24 cellular contexts compared by ENCODE assay signal in the genomic region with DNA sequence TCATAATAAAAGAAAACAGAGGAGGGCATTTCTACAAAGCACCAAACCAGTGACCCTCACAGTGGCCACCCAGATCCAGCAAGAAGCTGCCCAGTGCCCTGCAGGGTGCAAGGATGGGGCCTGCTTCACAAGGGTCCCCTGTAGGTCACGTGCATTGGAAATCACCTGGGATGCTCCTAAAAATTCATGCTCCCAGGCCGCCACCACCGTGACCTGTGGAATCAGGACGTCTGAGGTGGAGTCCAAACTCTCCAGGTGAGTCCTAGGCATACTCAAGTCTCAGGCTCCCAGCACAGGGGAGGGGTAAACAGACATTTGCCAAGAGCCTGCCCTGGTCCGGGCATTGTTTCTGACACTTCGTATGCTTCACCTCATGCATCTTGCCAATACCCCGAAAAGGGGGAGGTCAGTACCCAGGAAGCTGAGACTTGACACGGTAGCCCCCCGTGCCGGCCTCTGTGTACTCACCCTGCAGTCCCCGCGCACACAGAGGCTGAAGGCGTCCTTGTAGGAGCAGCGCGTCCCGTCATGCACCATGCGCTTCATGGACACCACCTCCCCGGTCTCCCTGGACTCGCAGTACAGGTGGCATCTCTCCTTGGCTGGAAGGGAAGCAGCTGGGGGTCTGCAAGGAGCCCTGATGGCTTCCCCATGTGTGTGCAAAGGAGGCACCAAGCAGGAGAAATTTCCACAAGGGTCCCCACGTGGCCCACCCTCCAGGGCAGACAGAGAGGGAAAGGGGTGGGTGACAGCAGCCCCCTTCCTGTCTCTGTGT.
DNase-seq lines count a peak whose midpoint lies in the region; ATAC-seq, FAIRE-seq and TF ChIP-seq lines count a peak whose summit lies in the region.
"Had no signal": no experiment of that assay in that cellular context is flagged by ENCODE, and none has a peak within 500 bp of the region (broad histone marks: within the 10 kb centered on the region; RNA-seq: fewer than 3 reads in every experiment).

No MANE protein-coding gene starts in this region.

- no peak overlapping the region for H3K4me3 Mint-ChIP-seq in chondrocyte (ENCODE audit: unreplicated experiment)
- peak overlapping the region; percentile 47 for H3K4me3 Mint-ChIP-seq in glutamatergic neuron (ENCODE audit: unreplicated experiment)
- no peak overlapping the region for H3K4me3 Mint-ChIP-seq in neural progenitor cell
- H3K4me3 Mint-ChIP-seq: CD4-positive, alpha-beta T cell; HFFc6 had no signal

- no peaks in the 10 kb centered on the region for H3K79me2 ChIP-seq in neural progenitor cell (ENCODE audit: low read depth)

- H3K27me3 Mint-ChIP-seq in chondrocyte (ENCODE audit: low read depth) (no peaks in the 10 kb centered on the region), glutamatergic neuron (ENCODE audit: unreplicated experiment) (peaks cover 7% of the 10 kb centered on the region), neural progenitor cell (ENCODE audit: insufficient read depth, low read depth) (peaks cover 7% of the 10 kb centered on the region)
- H3K27me3 Mint-ChIP-seq: CD4-positive, alpha-beta T cell had no signal

- ATAC-seq in GM18870 (IDR thresholded peaks at IDR 0.05; ENCODE audit: unreplicated experiment): no peak
- ATAC-seq: HCT116, K562 had no signal

- no peak for TF ChIP-seq POLR2A in spleen (IDR thresholded peaks at IDR 0.05)

- H3K4me3 ChIP-seq in neural progenitor cell (no peak overlapping the region), spleen (no peak overlapping the region)
- H3K4me3 ChIP-seq: GM23248, K562 had no signal

- H3K27ac ChIP-seq in neural progenitor cell: no peak overlapping the region
- H3K27ac ChIP-seq in spleen: no peak overlapping the region
- H3K27ac ChIP-seq: C4-2B, GM23248, HL-60 had no signal

- H3K4me2 ChIP-seq in neural progenitor cell: no peak overlapping the region

- H3K36me3 ChIP-seq in neural progenitor cell: no peaks in the 10 kb centered on the region
- peaks cover 0 to 81% (median 2%) of the 10 kb centered on the region in 6 donors for H3K36me3 ChIP-seq in spleen

- H3K4me1 Mint-ChIP-seq in chondrocyte (ENCODE audit: low read depth): no peaks in the 10 kb centered on the region
- H3K4me1 Mint-ChIP-seq in glutamatergic neuron (ENCODE audit: low read depth, unreplicated experiment): peaks cover 6% of the 10 kb centered on the region
- no peaks in the 10 kb centered on the region for H3K4me1 Mint-ChIP-seq in neural progenitor cell

- H3K9ac ChIP-seq in neural progenitor cell: no peak overlapping the region
- H3K9ac ChIP-seq: GM23248 had no signal

- H3K27ac Mint-ChIP-seq in chondrocyte (ENCODE audit: unreplicated experiment) (no peak overlapping the region), glutamatergic neuron (ENCODE audit: unreplicated experiment) (no peak overlapping the region), neural progenitor cell (peak overlapping the region; percentile 37)
- H3K27ac Mint-ChIP-seq: CD4-positive, alpha-beta T cell; HFFc6 had no signal

- H3K36me3 Mint-ChIP-seq in chondrocyte (ENCODE audit: low read depth) (peaks cover 6% of the 10 kb centered on the region), glutamatergic neuron (ENCODE audit: unreplicated experiment) (peaks cover 4% of the 10 kb centered on the region), neural progenitor cell (peaks cover 6% of the 10 kb centered on the region)

- no peaks in the 10 kb centered on the region for H3K27me3 ChIP-seq in neural progenitor cell
- no peaks in the 10 kb centered on the region for H3K27me3 ChIP-seq in spleen (replicated peaks in 1 of 7)

- intact Hi-C loops in spleen (cut with DNase I; ENCODE audit: low total_unique reads): no loop called here

- H3K9me3 Mint-ChIP-seq in chondrocyte (ENCODE audit: low read depth): peaks cover 4% of the 10 kb centered on the region
- H3K9me3 Mint-ChIP-seq in glutamatergic neuron (ENCODE audit: unreplicated experiment): peaks cover 6% of the 10 kb centered on the region
- peaks cover 12% of the 10 kb centered on the region for H3K9me3 Mint-ChIP-seq in neural progenitor cell
- H3K9me3 Mint-ChIP-seq: CD4-positive, alpha-beta T cell; HFFc6 had no signal

- no peaks in the 10 kb centered on the region for H3F3A ChIP-seq in neural progenitor cell (ENCODE audit: low read depth)

- FAIRE-seq in HTR-8/SVneo (lab: Jason Lieb, UNC): no peak
- FAIRE-seq: A204.1, D721Med, G401.6, GM12892, GM18507, H54, K562 had no signal

- no peaks in the 10 kb centered on the region for H4K20me1 ChIP-seq in neural progenitor cell (ENCODE audit: low read depth)

- no peak for TF ChIP-seq CTCF in chondrocyte (IDR thresholded peaks at IDR 0.05)
- no peak for TF ChIP-seq CTCF in glutamatergic neuron (IDR thresholded peaks at IDR 0.05; ENCODE audit: partially characterized antibody, unreplicated experiment)
- no peak for TF ChIP-seq CTCF in neural progenitor cell (IDR thresholded peaks at IDR 0.05)
- TF ChIP-seq CTCF in spleen (IDR thresholded peaks at IDR 0.05 in 8 of 11, conservative IDR thresholded peaks at IDR 0.05 in 3 of 11): no peak

- DNase-seq in chondrocyte (ENCODE audit: low spot score) (peak; percentile 80), glutamatergic neuron (no peak), neural progenitor cell (ENCODE audit: low spot score) (no peak), spleen (peak; percentile 50), HTR-8/SVneo (ENCODE audit: insufficient read length, low spot score) (no peak), H4 (ENCODE audit: low spot score) (no peak)
- DNase-seq: ACHN; AML-193; CD4-positive, alpha-beta T cell; GM23248; HFFc6; IMR-90 had no signal

- 86 to 95% (median 92%) methylated on average over 19 to 20 of the region's 20 CpGs for WGBS in spleen, 5 donors

- no peak overlapping the region for H2AFZ ChIP-seq in neural progenitor cell (replicated peaks)
- H2AFZ ChIP-seq: GM23248 had no signal

- H3K4me1 ChIP-seq in neural progenitor cell (no peaks in the 10 kb centered on the region), spleen (no peaks in the 10 kb centered on the region)
- H3K4me1 ChIP-seq: Caco-2 had no signal

- H3K9me3 ChIP-seq in neural progenitor cell (ENCODE audit: low read depth) (no peaks in the 10 kb centered on the region), spleen (no peaks in the 10 kb centered on the region)

Comparison
In these comparisons a context has a peak if more than half of its experiments do, and no peak if none do; other contexts are left out.
1. DNase-seq: peak in chondrocyte (single experiment) and spleen (single experiment); none in glutamatergic neuron (single experiment), neural progenitor cell (single experiment), HTR-8/SVneo (single experiment) and H4 (single experiment).